In genomic region chr5:155001523-155001922, GRCh38 we compare ENCODE assay signal across 3 cellular contexts.
TF ChIP-seq lines count a peak whose summit lies in the region.

No MANE protein-coding gene starts in this region.

TF ChIP-seq in IMR-90, 13 proteins besides CTCF, POLR2A, EP300 and RAD21:
- TF ChIP-seq MAZ (IDR thresholded peaks at IDR 0.05; ENCODE audit: borderline replicate concordance, low read depth, low read length) = no peak
- no peak for TF ChIP-seq RCOR1 (IDR thresholded peaks at IDR 0.05; ENCODE audit: insufficient replicate concordance, low read length)
- TF ChIP-seq USF2 (IDR thresholded peaks at IDR 0.05; ENCODE audit: low read depth, low read length) = peak; percentile 46; the same call in 1 of the 2 replicates
- TF ChIP-seq NFE2L2 (IDR thresholded peaks at IDR 0.05; ENCODE audit: low read depth, low read length) = no peak
- no peak for TF ChIP-seq RFX5 (IDR thresholded peaks at IDR 0.05; ENCODE audit: low read depth, low read length)

TF ChIP-seq in K562, 482 proteins besides CTCF, POLR2A, EP300 and RAD21:
- TF ChIP-seq ZNF77 (CRISPR knock-in tag; IDR thresholded peaks at IDR 0.05) = no peak
- TF ChIP-seq HMGXB4 (CRISPR knock-in tag; IDR thresholded peaks at IDR 0.05) = no peak
- no peak for TF ChIP-seq STAT5A (IDR thresholded peaks at IDR 0.05; ENCODE audit: borderline replicate concordance, low read length)
- TF ChIP-seq SIX5 (IDR thresholded peaks at IDR 0.05; ENCODE audit: borderline replicate concordance in 1 of 2, insufficient read depth in 1 of 2, low read depth in 1 of 2, low read length in 2 of 2) = no peak
- no peak for TF ChIP-seq ZNF175 (CRISPR knock-in tag; IDR thresholded peaks at IDR 0.05; ENCODE audit: low read depth)
- TF ChIP-seq ZNF445 (CRISPR knock-in tag; IDR thresholded peaks at IDR 0.05; ENCODE audit: low read depth) = no peak
- no peak for TF ChIP-seq SIN3B (IDR thresholded peaks at IDR 0.05; ENCODE audit: low read depth)
- TF ChIP-seq ZNF274 (IDR thresholded peaks at IDR 0.05; ENCODE audit: borderline replicate concordance, low read depth, low read length) = no peak
- TF ChIP-seq, protein P1, sequence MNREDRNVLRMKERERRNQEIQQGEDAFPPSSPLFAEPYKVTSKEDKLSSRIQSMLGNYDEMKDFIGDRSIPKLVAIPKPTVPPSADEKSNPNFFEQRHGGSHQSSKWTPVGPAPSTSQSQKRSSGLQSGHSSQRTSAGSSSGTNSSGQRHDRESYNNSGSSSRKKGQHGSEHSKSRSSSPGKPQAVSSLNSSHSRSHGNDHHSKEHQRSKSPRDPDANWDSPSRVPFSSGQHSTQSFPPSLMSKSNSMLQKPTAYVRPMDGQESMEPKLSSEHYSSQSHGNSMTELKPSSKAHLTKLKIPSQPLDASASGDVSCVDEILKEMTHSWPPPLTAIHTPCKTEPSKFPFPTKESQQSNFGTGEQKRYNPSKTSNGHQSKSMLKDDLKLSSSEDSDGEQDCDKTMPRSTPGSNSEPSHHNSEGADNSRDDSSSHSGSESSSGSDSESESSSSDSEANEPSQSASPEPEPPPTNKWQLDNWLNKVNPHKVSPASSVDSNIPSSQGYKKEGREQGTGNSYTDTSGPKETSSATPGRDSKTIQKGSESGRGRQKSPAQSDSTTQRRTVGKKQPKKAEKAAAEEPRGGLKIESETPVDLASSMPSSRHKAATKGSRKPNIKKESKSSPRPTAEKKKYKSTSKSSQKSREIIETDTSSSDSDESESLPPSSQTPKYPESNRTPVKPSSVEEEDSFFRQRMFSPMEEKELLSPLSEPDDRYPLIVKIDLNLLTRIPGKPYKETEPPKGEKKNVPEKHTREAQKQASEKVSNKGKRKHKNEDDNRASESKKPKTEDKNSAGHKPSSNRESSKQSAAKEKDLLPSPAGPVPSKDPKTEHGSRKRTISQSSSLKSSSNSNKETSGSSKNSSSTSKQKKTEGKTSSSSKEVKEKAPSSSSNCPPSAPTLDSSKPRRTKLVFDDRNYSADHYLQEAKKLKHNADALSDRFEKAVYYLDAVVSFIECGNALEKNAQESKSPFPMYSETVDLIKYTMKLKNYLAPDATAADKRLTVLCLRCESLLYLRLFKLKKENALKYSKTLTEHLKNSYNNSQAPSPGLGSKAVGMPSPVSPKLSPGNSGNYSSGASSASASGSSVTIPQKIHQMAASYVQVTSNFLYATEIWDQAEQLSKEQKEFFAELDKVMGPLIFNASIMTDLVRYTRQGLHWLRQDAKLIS (CRISPR knock-in tag; IDR thresholded peaks at IDR 0.05) = no peak
- TF ChIP-seq NCOA1 (IDR thresholded peaks at IDR 0.05; ENCODE audit: low read depth) = no peak
- no peak for TF ChIP-seq EGR1 (conservative IDR thresholded peaks at IDR 0.05)
- no peak for TF ChIP-seq SNAPC5 (CRISPR knock-in tag; IDR thresholded peaks at IDR 0.05)
- TF ChIP-seq, protein P2, sequence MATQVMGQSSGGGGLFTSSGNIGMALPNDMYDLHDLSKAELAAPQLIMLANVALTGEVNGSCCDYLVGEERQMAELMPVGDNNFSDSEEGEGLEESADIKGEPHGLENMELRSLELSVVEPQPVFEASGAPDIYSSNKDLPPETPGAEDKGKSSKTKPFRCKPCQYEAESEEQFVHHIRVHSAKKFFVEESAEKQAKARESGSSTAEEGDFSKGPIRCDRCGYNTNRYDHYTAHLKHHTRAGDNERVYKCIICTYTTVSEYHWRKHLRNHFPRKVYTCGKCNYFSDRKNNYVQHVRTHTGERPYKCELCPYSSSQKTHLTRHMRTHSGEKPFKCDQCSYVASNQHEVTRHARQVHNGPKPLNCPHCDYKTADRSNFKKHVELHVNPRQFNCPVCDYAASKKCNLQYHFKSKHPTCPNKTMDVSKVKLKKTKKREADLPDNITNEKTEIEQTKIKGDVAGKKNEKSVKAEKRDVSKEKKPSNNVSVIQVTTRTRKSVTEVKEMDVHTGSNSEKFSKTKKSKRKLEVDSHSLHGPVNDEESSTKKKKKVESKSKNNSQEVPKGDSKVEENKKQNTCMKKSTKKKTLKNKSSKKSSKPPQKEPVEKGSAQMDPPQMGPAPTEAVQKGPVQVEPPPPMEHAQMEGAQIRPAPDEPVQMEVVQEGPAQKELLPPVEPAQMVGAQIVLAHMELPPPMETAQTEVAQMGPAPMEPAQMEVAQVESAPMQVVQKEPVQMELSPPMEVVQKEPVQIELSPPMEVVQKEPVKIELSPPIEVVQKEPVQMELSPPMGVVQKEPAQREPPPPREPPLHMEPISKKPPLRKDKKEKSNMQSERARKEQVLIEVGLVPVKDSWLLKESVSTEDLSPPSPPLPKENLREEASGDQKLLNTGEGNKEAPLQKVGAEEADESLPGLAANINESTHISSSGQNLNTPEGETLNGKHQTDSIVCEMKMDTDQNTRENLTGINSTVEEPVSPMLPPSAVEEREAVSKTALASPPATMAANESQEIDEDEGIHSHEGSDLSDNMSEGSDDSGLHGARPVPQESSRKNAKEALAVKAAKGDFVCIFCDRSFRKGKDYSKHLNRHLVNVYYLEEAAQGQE (CRISPR knock-in tag; IDR thresholded peaks at IDR 0.05; ENCODE audit: low read depth) = no peak
- no peak for TF ChIP-seq ZNF165 (CRISPR knock-in tag; IDR thresholded peaks at IDR 0.05; ENCODE audit: borderline replicate concordance)
- TF ChIP-seq ZNF717 (CRISPR knock-in tag; IDR thresholded peaks at IDR 0.05) = no peak
- no peak for TF ChIP-seq KDM5B (IDR thresholded peaks at IDR 0.05; ENCODE audit: insufficient replicate concordance, low read depth, low read length)
- TF ChIP-seq RBM17 (IDR thresholded peaks at IDR 0.05; ENCODE audit: borderline replicate concordance, low read depth, low read length) = no peak

TF ChIP-seq in GM23338, 12 proteins besides CTCF, POLR2A, EP300 and RAD21:
- TF ChIP-seq, protein P3, sequence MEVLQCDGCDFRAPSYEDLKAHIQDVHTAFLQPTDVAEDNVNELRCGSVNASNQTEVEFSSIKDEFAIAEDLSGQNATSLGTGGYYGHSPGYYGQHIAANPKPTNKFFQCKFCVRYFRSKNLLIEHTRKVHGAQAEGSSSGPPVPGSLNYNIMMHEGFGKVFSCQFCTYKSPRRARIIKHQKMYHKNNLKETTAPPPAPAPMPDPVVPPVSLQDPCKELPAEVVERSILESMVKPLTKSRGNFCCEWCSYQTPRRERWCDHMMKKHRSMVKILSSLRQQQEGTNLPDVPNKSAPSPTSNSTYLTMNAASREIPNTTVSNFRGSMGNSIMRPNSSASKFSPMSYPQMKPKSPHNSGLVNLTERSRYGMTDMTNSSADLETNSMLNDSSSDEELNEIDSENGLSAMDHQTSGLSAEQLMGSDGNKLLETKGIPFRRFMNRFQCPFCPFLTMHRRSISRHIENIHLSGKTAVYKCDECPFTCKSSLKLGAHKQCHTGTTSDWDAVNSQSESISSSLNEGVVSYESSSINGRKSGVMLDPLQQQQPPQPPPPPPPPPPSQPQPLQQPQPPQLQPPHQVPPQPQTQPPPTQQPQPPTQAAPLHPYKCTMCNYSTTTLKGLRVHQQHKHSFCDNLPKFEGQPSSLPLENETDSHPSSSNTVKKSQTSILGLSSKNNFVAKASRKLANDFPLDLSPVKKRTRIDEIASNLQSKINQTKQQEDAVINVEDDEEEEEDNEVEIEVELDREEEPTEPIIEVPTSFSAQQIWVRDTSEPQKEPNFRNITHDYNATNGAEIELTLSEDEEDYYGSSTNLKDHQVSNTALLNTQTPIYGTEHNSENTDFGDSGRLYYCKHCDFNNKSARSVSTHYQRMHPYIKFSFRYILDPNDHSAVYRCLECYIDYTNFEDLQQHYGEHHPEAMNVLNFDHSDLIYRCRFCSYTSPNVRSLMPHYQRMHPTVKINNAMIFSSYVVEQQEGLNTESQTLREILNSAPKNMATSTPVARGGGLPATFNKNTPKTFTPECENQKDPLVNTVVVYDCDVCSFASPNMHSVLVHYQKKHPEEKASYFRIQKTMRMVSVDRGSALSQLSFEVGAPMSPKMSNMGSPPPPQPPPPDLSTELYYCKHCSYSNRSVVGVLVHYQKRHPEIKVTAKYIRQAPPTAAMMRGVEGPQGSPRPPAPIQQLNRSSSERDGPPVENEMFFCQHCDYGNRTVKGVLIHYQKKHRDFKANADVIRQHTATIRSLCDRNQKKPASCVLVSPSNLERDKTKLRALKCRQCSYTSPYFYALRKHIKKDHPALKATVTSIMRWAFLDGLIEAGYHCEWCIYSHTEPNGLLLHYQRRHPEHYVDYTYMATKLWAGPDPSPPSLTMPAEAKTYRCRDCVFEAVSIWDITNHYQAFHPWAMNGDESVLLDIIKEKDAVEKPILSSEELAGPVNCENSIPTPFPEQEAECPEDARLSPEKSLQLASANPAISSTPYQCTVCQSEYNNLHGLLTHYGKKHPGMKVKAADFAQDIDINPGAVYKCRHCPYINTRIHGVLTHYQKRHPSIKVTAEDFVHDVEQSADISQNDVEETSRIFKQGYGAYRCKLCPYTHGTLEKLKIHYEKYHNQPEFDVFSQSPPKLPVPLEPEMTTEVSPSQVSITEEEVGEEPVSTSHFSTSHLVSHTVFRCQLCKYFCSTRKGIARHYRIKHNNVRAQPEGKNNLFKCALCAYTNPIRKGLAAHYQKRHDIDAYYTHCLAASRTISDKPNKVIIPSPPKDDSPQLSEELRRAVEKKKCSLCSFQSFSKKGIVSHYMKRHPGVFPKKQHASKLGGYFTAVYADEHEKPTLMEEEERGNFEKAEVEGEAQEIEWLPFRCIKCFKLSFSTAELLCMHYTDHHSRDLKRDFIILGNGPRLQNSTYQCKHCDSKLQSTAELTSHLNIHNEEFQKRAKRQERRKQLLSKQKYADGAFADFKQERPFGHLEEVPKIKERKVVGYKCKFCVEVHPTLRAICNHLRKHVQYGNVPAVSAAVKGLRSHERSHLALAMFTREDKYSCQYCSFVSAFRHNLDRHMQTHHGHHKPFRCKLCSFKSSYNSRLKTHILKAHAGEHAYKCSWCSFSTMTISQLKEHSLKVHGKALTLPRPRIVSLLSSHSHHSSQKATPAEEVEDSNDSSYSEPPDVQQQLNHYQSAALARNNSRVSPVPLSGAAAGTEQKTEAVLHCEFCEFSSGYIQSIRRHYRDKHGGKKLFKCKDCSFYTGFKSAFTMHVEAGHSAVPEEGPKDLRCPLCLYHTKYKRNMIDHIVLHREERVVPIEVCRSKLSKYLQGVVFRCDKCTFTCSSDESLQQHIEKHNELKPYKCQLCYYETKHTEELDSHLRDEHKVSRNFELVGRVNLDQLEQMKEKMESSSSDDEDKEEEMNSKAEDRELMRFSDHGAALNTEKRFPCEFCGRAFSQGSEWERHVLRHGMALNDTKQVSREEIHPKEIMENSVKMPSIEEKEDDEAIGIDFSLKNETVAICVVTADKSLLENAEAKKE (CRISPR knock-in tag; IDR thresholded peaks at IDR 0.05) = no peak
- TF ChIP-seq ZNF114 (CRISPR knock-in tag; IDR thresholded peaks at IDR 0.05) (no peak), STAT1 (IDR thresholded peaks at IDR 0.05; ENCODE audit: unreplicated experiment) (no peak), ZNF331 (CRISPR knock-in tag; IDR thresholded peaks at IDR 0.05; ENCODE audit: low read depth) (no peak), POLR2AphosphoS5 (IDR thresholded peaks at IDR 0.05; ENCODE audit: low read depth) (no peak), EZH2phosphoT487 (IDR thresholded peaks at IDR 0.05; ENCODE audit: unreplicated experiment) (no peak), NANOG (IDR thresholded peaks at IDR 0.05; ENCODE audit: borderline replicate concordance) (no peak), CREB1 (CRISPR knock-in tag; IDR thresholded peaks at IDR 0.05; ENCODE audit: low read depth) (no peak), ETS1 (IDR thresholded peaks at IDR 0.05) (no peak), JUNB (IDR thresholded peaks at IDR 0.05; ENCODE audit: unreplicated experiment) (no peak), EZH2 (IDR thresholded peaks at IDR 0.05; ENCODE audit: low read depth, unreplicated experiment) (no peak)
- TF ChIP-seq, protein P2 (IDR thresholded peaks at IDR 0.05; ENCODE audit: unreplicated experiment) = no peak
